2 cellular contexts compared by ENCODE assay signal in genomic region chr5:115842089-115842881, GRCh38.
A peak's percentile ranks its signal among the peaks of the same experiment; 100 is the strongest.
TF ChIP-seq lines count a peak whose summit lies in the region.

No MANE protein-coding gene starts in this region.

TF ChIP-seq in HEK293T, 16 proteins besides CTCF, POLR2A, EP300 and RAD21:
- TF ChIP-seq FOXK2 (IDR thresholded peaks at IDR 0.05) (no peak), L3MBTL2 (conservative IDR thresholded peaks at IDR 0.05) (no peak), LEF1 (IDR thresholded peaks at IDR 0.05; ENCODE audit: borderline replicate concordance) (no peak), HDGF (IDR thresholded peaks at IDR 0.05; ENCODE audit: borderline replicate concordance) (no peak), FOXM1 (IDR thresholded peaks at IDR 0.05; ENCODE audit: borderline replicate concordance) (no peak), ELF4 (IDR thresholded peaks at IDR 0.05) (no peak), SP1 (IDR thresholded peaks at IDR 0.05) (no peak), SUZ12 (IDR thresholded peaks at IDR 0.05) (no peak), BHLHE40 (IDR thresholded peaks at IDR 0.05; ENCODE audit: borderline replicate concordance) (no peak), TARDBP (IDR thresholded peaks at IDR 0.05) (no peak), ZNF384 (IDR thresholded peaks at IDR 0.05) (no peak), PKNOX1 (IDR thresholded peaks at IDR 0.05) (no peak), CTBP1 (IDR thresholded peaks at IDR 0.05; ENCODE audit: borderline replicate concordance) (no peak), NFRKB (IDR thresholded peaks at IDR 0.05) (no peak), FOXA1 (IDR thresholded peaks at IDR 0.05) (no peak), ARNT (IDR thresholded peaks at IDR 0.05) (no peak)
TF ChIP-seq in HEK293T: peak in this region for 0.

TF ChIP-seq in H1, 55 proteins besides CTCF, POLR2A, EP300 and RAD21:
- TF ChIP-seq SIRT6 (IDR thresholded peaks at IDR 0.05; ENCODE audit: low read length), result no peak
- no peak for TF ChIP-seq SP2 (IDR thresholded peaks at IDR 0.05; ENCODE audit: low read length)
- peak; percentile 6; the same call in 1 of the 2 replicates for TF ChIP-seq BACH1 (IDR thresholded peaks at IDR 0.05; ENCODE audit: low read length)
- TF ChIP-seq TAF1 (IDR thresholded peaks at IDR 0.05; ENCODE audit: low read depth, low read length), result no peak
- TF ChIP-seq CHD1 (IDR thresholded peaks at IDR 0.05; ENCODE audit: low read depth, low read length), result no peak
- no peak for TF ChIP-seq TAF7 (optimal IDR thresholded peaks at IDR 0.05; ENCODE audit: borderline replicate concordance, low read depth, low read length)
- no peak for TF ChIP-seq SP1 (IDR thresholded peaks at IDR 0.05; ENCODE audit: low read depth, low read length)
- TF ChIP-seq SRF (IDR thresholded peaks at IDR 0.05; ENCODE audit: low read depth, low read length), result no peak
- no peak for TF ChIP-seq ZNF274 (IDR thresholded peaks at IDR 0.05; ENCODE audit: borderline replicate concordance, extremely low read depth, low read length)
- peak; percentile 32; the same call in 1 of the 2 replicates for TF ChIP-seq MAX (IDR thresholded peaks at IDR 0.05)
- peak; percentile 46; the same call in 1 of the 2 replicates for TF ChIP-seq E2F6 (IDR thresholded peaks at IDR 0.05)
- TF ChIP-seq KDM1A (IDR thresholded peaks at IDR 0.05; ENCODE audit: borderline replicate concordance, low read length), result no peak
- TF ChIP-seq RBBP5 (IDR thresholded peaks at IDR 0.05; ENCODE audit: borderline replicate concordance, low read depth, low read length), result peak; percentile 96
- TF ChIP-seq CBX8 (IDR thresholded peaks at IDR 0.05; ENCODE audit: borderline replicate concordance, low read depth, low read length), result no peak
- no peak for TF ChIP-seq ATF2 (IDR thresholded peaks at IDR 0.05; ENCODE audit: low read length)
- no peak for TF ChIP-seq RFX5 (IDR thresholded peaks at IDR 0.05; ENCODE audit: borderline replicate concordance, low read depth, low read length)
- no peak for TF ChIP-seq SUZ12 (IDR thresholded peaks at IDR 0.05; ENCODE audit: low read length)
- TF ChIP-seq PHF8 (conservative IDR thresholded peaks at IDR 0.05; ENCODE audit: low read depth, low read length), result peak; percentile 53
- TF ChIP-seq SIN3A (conservative IDR thresholded peaks at IDR 0.05 in 1 of 2, IDR thresholded peaks at IDR 0.05 in 1 of 2; ENCODE audit: low read depth in 1 of 2, low read length in 2 of 2), result peak in 1 of 2 experiments; percentile 74; a peak in 1 of 4 replicates
- no peak for TF ChIP-seq RXRA (IDR thresholded peaks at IDR 0.05; ENCODE audit: insufficient read depth, low read depth, low read length)
- TF ChIP-seq ASH2L (IDR thresholded peaks at IDR 0.05; ENCODE audit: low read length), result peak; percentile 33
- TF ChIP-seq SAP30 (IDR thresholded peaks at IDR 0.05; ENCODE audit: insufficient read depth, insufficient replicate concordance, low read length), result no peak
- no peak for TF ChIP-seq SIX5 (IDR thresholded peaks at IDR 0.05; ENCODE audit: low read depth, low read length)
- TF ChIP-seq NRF1 (IDR thresholded peaks at IDR 0.05; ENCODE audit: low read depth, low read length), result no peak
- no peak for TF ChIP-seq ATF3 (IDR thresholded peaks at IDR 0.05; ENCODE audit: insufficient read depth, low read depth, low read length)
- no peak for TF ChIP-seq YY1 (IDR thresholded peaks at IDR 0.05; ENCODE audit: low read depth, low read length)
- no peak for TF ChIP-seq NANOG (IDR thresholded peaks at IDR 0.05; ENCODE audit: insufficient read depth, low read depth, low read length, poor library complexity, severe bottlenecking)
- TF ChIP-seq USF2 (IDR thresholded peaks at IDR 0.05; ENCODE audit: low read length), result no peak
- TF ChIP-seq TEAD4 (IDR thresholded peaks at IDR 0.05; ENCODE audit: low read depth, low read length), result no peak
- TF ChIP-seq HDAC2 (IDR thresholded peaks at IDR 0.05; ENCODE audit: borderline replicate concordance in 1 of 2, low read depth in 2 of 2, low read length in 2 of 2), result no peak; a peak in 1 of 4 replicates
- TF ChIP-seq JUND (IDR thresholded peaks at IDR 0.05; ENCODE audit: low read length), result no peak
- no peak for TF ChIP-seq CBX5 (IDR thresholded peaks at IDR 0.05; ENCODE audit: low read depth, low read length)
- TF ChIP-seq CREB1 (IDR thresholded peaks at IDR 0.05), result no peak
- TF ChIP-seq EGR1 (IDR thresholded peaks at IDR 0.05; ENCODE audit: borderline replicate concordance, low read depth, low read length), result no peak
- no peak for TF ChIP-seq CHD2 (IDR thresholded peaks at IDR 0.05; ENCODE audit: low read length)
- peak; percentile 75 for TF ChIP-seq KDM4A (IDR thresholded peaks at IDR 0.05; ENCODE audit: low read depth, low read length, severe bottlenecking)
- no peak for TF ChIP-seq MAFK (IDR thresholded peaks at IDR 0.05; ENCODE audit: low read depth, low read length)
- no peak for TF ChIP-seq SP4 (IDR thresholded peaks at IDR 0.05; ENCODE audit: low read length)
- TF ChIP-seq HDAC6 (IDR thresholded peaks at IDR 0.05; ENCODE audit: low read depth, low read length), result no peak
- no peak for TF ChIP-seq JUN (IDR thresholded peaks at IDR 0.05; ENCODE audit: low read depth, low read length)
